In the genomic region with DNA sequence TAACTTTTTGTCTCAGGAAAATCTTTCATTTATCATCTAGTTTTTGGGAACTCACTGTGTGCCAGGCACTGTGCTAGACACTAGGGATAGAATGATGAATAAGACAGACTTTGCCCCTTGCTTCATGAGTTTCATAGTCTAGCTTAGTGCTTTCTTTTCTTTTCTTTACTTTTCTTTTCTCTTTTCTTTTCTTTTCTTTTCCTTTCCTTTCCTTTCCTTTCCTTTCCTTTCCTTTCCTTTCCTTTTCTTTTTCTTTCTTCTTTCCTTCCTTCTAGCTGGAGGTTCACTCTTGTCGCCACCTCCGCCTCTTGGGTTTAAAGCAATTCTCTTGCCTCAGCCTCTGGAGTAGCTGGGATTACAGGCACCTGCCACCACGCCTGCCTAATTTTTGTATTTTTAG, we compare ENCODE assay signal across 27 cellular contexts.
A peak's percentile ranks its signal among the peaks of the same experiment; 100 is the strongest.
DNase-seq lines count a peak whose midpoint lies in the region; TF ChIP-seq lines count a peak whose summit lies in the region.
"Had no signal": no experiment of that assay in that cellular context is flagged by ENCODE, and none has a peak within 500 bp of the region (broad histone marks: within the 10 kb centered on the region; RNA-seq: fewer than 3 reads in every experiment).

No MANE protein-coding gene starts in this region.

- POLR2A ChIA-PET in HEK293 (lab: Yijun Ruan, JAX), result no interaction called here

- H3K4me1 ChIP-seq in HEK293 (ENCODE audit: control insufficient read depth, insufficient read depth, low read length), result no peaks in the 10 kb centered on the region
- H3K4me1 ChIP-seq: A549; BE2C; BLaER1; BLaER1 treated with 17β-estradiol and CSF1 and Interleukin-3, amounts not matched to agents 10 nM and 100 nM had no signal

- no peak overlapping the region for H3K4me3 ChIP-seq in HEK293 (ENCODE audit: low read depth, low read length)
- H3K4me3 ChIP-seq: A549; BLaER1; BLaER1 treated with 17β-estradiol and CSF1 and Interleukin-3, amounts not matched to agents 10 nM and 100 nM had no signal

- CTCF ChIA-PET in HEK293 (lab: Yijun Ruan, JAX), result no interaction called here

- peaks cover 4% of the 10 kb centered on the region for H3K9me3 ChIP-seq in HEK293 (ENCODE audit: control insufficient read depth, insufficient read depth, low read depth, low read length)
- H3K9me3 ChIP-seq: BE2C, Caco-2 had no signal

- H3K36me3 ChIP-seq in HEK293 (ENCODE audit: control insufficient read depth in 2 of 2, insufficient read depth in 1 of 2, low read length in 2 of 2), result no peaks in the 10 kb centered on the region
- H3K36me3 ChIP-seq: BE2C; BLaER1; BLaER1 treated with 17β-estradiol and CSF1 and Interleukin-3, amounts not matched to agents 10 nM and 100 nM had no signal

- DNase-seq in Kasumi-1 (lab: John Stamatoyannopoulos, UW), result no peak
- DNase-seq: 8988T; ACHN; AML-193; BE2C; C1 segment of cervical spinal cord; Caco-2; Calu3; CD4-positive, alpha-beta memory T cell; CD4-positive, alpha-beta T cell; CD4-positive, CD25-positive, alpha-beta regulatory T cell; CD8-positive, alpha-beta memory T cell; CD8-positive, alpha-beta T cell; COR-L47; DMS 273 treated with DMSO at 0.1 percent for 48 hours; DMS153; DMS53; DMS79; DMS79 treated with DMSO at 0.1 percent for 48 hours; DND-41; EL had no signal

- no peak overlapping the region for H3K27ac ChIP-seq in HEK293 (ENCODE audit: extremely low read depth, low read depth, low read length)
- H3K27ac ChIP-seq: 22Rv1; A549; BLaER1; BLaER1 treated with 17β-estradiol and CSF1 and Interleukin-3, amounts not matched to agents 10 nM and 100 nM; C4-2B had no signal

- no peak for TF ChIP-seq CTCF in HEK293 (tag by site-specific recombination; IDR thresholded peaks at IDR 0.05)

TF ChIP-seq in HEK293, 187 proteins besides CTCF, POLR2A, EP300 and RAD21:
- no peak for TF ChIP-seq ZNF747 (tag by site-specific recombination; IDR thresholded peaks at IDR 0.05)
- TF ChIP-seq PRDM1 (tag by site-specific recombination; IDR thresholded peaks at IDR 0.05), result peak; percentile 95
- TF ChIP-seq ZNF600 (tag by site-specific recombination; IDR thresholded peaks at IDR 0.05), result no peak
